20 cellular contexts compared by ENCODE assay signal in genomic region chr5:171226864-171227263, GRCh38.
DNase-seq lines count a peak whose midpoint lies in the region; ATAC-seq and TF ChIP-seq lines count a peak whose summit lies in the region.
"Had no signal": no experiment of that assay in that cellular context is flagged by ENCODE, and none has a peak within 500 bp of the region (broad histone marks: within the 10 kb centered on the region; RNA-seq: fewer than 3 reads in every experiment).

No MANE protein-coding gene starts in this region.

- no peak for TF ChIP-seq CTCF in fibroblast of the aortic adventitia (IDR thresholded peaks at IDR 0.05; ENCODE audit: insufficient read depth, low read length)

- ATAC-seq in GM18511 (IDR thresholded peaks at IDR 0.05; ENCODE audit: unreplicated experiment) (peak; percentile 62), GM21529 (IDR thresholded peaks at IDR 0.05; ENCODE audit: unreplicated experiment) (peak; percentile 69), HG03354 (IDR thresholded peaks at IDR 0.05; ENCODE audit: poor library complexity, severe bottlenecking, unreplicated experiment) (peak; percentile 76), GM21381 (IDR thresholded peaks at IDR 0.05; ENCODE audit: unreplicated experiment) (no peak), GM21360 (IDR thresholded peaks at IDR 0.05; ENCODE audit: unreplicated experiment) (no peak)
- ATAC-seq: GM12878, Right ventricle myocardium inferior had no signal

- DNase-seq in fibroblast of the aortic adventitia (ENCODE audit: low read depth): peak; percentile 9
- DNase-seq in NCI-H2107 (lab: John Stamatoyannopoulos, UW): no peak
- DNase-seq in SHP77 treated with DMSO at 0.1 percent for 48 hours (lab: John Stamatoyannopoulos, UW): no peak
- DNase-seq: BE2C; CD4-positive, alpha-beta memory T cell; GF-D8; H7; HFFc6; KBM-7; NCI-H1105; NCI-H2081; NCI-H446 treated with DMSO at 0.1 percent for 48 hours; NK-92 treated with Interleukin-12 subunit alpha and Interleukin-12 subunit beta, amount 100 ng/mL, for 24 hours had no signal

- no peak overlapping the region for H3K4me3 ChIP-seq in fibroblast of the aortic adventitia (ENCODE audit: low read depth, low read length)
- H3K4me3 ChIP-seq: GM12878 had no signal

Comparison
In these comparisons a context has a peak if more than half of its experiments do, and no peak if none do; other contexts are left out.
1. ATAC-seq: peak in GM18511 (single experiment), GM21529 (single experiment) and HG03354 (single experiment); none in GM21381 (single experiment) and GM21360 (single experiment).